ENCODE assay signal across 1 cellular context in genomic region chr19:4007021-4007835, GRCh38.
TF ChIP-seq lines count a peak whose summit lies in the region.

TSS of gene PIAS4 (plus strand) at chr19:4007736. CDS start at chr19:4007761, 25 bp downstream.

TF ChIP-seq in GM23338, 12 proteins besides CTCF, POLR2A, EP300 and RAD21 (continued from another document):
- TF ChIP-seq ZNF462 (CRISPR knock-in tag; IDR thresholded peaks at IDR 0.05) (no peak), POLR2AphosphoS5 (IDR thresholded peaks at IDR 0.05; ENCODE audit: low read depth) (peak; percentile 88)
